33 cellular contexts compared by ENCODE assay signal in the genomic region with DNA sequence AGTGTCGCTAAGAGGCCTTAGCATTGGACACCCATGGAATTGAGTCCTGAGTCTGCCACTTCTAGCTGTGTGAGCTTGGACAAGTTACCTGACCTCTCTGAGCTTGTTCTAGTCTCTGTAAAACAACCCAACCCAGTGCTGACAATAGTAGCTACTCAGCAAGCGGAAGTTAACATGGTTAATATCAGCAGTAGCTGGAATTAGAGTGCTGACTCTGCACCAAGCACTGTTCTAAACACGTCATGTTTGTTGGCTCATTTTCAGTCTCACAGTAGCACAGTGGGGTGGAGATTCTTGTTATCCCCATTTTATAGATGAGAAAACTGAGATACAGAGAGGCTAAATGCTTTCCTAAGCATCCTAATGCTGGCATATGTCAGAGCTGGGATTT. TPM values are rescaled to one million over a fixed set of nuclear protein-coding genes. Genes with fewer than 3 reads are reported as not detected.
DNase-seq lines count a peak whose midpoint lies in the region; ATAC-seq, FAIRE-seq and TF ChIP-seq lines count a peak whose summit lies in the region.
"Had no signal": no experiment of that assay in that cellular context is flagged by ENCODE, and none has a peak within 500 bp of the region (broad histone marks: within the 10 kb centered on the region; RNA-seq: fewer than 3 reads in every experiment).

No MANE protein-coding gene starts in this region.

- no peak for TF ChIP-seq POLR2A in upper lobe of left lung (IDR thresholded peaks at IDR 0.05)

- TF ChIP-seq CTCF in left ventricle myocardium inferior (IDR thresholded peaks at IDR 0.05; ENCODE audit: borderline replicate concordance) (no peak), bronchial epithelial cell (IDR thresholded peaks at IDR 0.05; ENCODE audit: insufficient read depth, low read length, severe bottlenecking) (no peak), upper lobe of left lung (IDR thresholded peaks at IDR 0.05) (no peak)

- DNase-seq in Right ventricle myocardium superior, result no peak
- no peak for DNase-seq in left ventricle myocardium inferior
- DNase-seq in bronchial epithelial cell (ENCODE audit: low read depth), result no peak
- DNase-seq in left lobe of liver (ENCODE audit: low spot score), result no peak
- DNase-seq in upper lobe of left lung, result no peak
- no peak for DNase-seq in amniotic stem cell (lab: John Stamatoyannopoulos, UW)
- no peak for DNase-seq in DMS53 (lab: John Stamatoyannopoulos, UW)
- DNase-seq in GM19238 (ENCODE audit: insufficient read length, low spot score), result no peak
- DNase-seq: activated CD4-positive, alpha-beta T cell treated with anti-CD3 and anti-CD28 coated beads for 4 hours; activated gamma-delta T cell treated with Interleukin-2 at 50 U/mL for 16 hours; activated T-cell treated with anti-CD3 and anti-CD28 coated beads, Interleukin-2, amount 50 U/mL, for 4 hours; AML-193; CD4-positive, alpha-beta memory T cell; central memory CD4-positive, alpha-beta T cell; dermis blood vessel endothelial cell; foreskin melanocyte; GM23248; kidney; NCI-H1417; NCI-H2081; NCI-H526; pancreas; SIG-M5; stimulated activated CD4-positive, alpha-beta T cell treated with anti-CD3 and anti-CD28 coated beads, Interleukin-1b, Interleukin-23, amount 100 ng/mL, for 48 hours; SW 1271; T-helper 9 cell had no signal

- intact Hi-C loops in Right ventricle myocardium superior (cut with DNase I) (no loop called here), left ventricle myocardium inferior (cut with micrococcal nuclease) (no loop called here)

- H3K9me3 ChIP-seq in left ventricle myocardium inferior (replicated peaks) (peaks cover 26% of the 10 kb centered on the region), upper lobe of left lung (peaks cover 0 to 10% (median 0%) of the 10 kb centered on the region in 4 donors)
- H3K9me3 ChIP-seq: pancreas, thoracic aorta had no signal

- H3K27me3 ChIP-seq in left ventricle myocardium inferior (ENCODE audit: low read depth), result no peaks in the 10 kb centered on the region
- no peaks in the 10 kb centered on the region for H3K27me3 ChIP-seq in bronchial epithelial cell (ENCODE audit: control insufficient read depth, insufficient read depth, low read length)
- H3K27me3 ChIP-seq in upper lobe of left lung, result no peaks in the 10 kb centered on the region
- H3K27me3 ChIP-seq: esophagus muscularis mucosa, pancreas had no signal

- 54 to 56% methylated on average over 3 of the region's 3 CpGs for WGBS in upper lobe of left lung, 2 donors

- ATAC-seq in Right ventricle myocardium superior (ENCODE audit: poor library complexity) (peak; percentile 70), left lobe of liver (peak; percentile 58), upper lobe of left lung (ENCODE audit: low FRiP score in 2 of 2) (peak; percentile 51 to 62)
- ATAC-seq: activated T-cell treated with anti-CD3 and anti-CD28 coated beads, Interleukin-2, amount 50 U/mL, for 4 hours; Panc1 had no signal

- TF ChIP-seq EP300 in upper lobe of left lung (IDR thresholded peaks at IDR 0.05), result no peak

- FAIRE-seq in bronchial epithelial cell (lab: Jason Lieb, UNC), result peak; percentile 85
- FAIRE-seq: astrocyte, D721Med, kidney, pancreas had no signal

- H3K4me1 ChIP-seq in left ventricle myocardium inferior (peaks cover 14% of the 10 kb centered on the region), upper lobe of left lung (peaks cover 8 to 16% (median 12%) of the 10 kb centered on the region in 4 donors)
- H3K4me1 ChIP-seq: pancreas had no signal

- H3K27ac ChIP-seq in left ventricle myocardium inferior (replicated peaks), result no peak overlapping the region
- peak overlapping the region in 2 of 4 donors; percentile 5 to 62 for H3K27ac ChIP-seq in upper lobe of left lung
- H3K27ac ChIP-seq: esophagus muscularis mucosa, GM23248, pancreas, thoracic aorta, VCaP had no signal

- H3K36me3 ChIP-seq in left ventricle myocardium inferior (no peaks in the 10 kb centered on the region), bronchial epithelial cell (ENCODE audit: control insufficient read depth, insufficient read depth, low read length) (no peaks in the 10 kb centered on the region), upper lobe of left lung (no peaks in the 10 kb centered on the region)
- H3K36me3 ChIP-seq: esophagus muscularis mucosa, pancreas, thoracic aorta had no signal

- H3K4me3 ChIP-seq in left ventricle myocardium inferior, result no peak overlapping the region
- H3K4me3 ChIP-seq in bronchial epithelial cell (ENCODE audit: low read depth, low read length), result no peak overlapping the region
- no peak overlapping the region for H3K4me3 ChIP-seq in upper lobe of left lung
- H3K4me3 ChIP-seq: esophagus muscularis mucosa, GM23248, pancreas, smooth muscle cell, thoracic aorta had no signal

RNA-seq across cellular contexts. Expression of a gene that starts 47.5 kb away (rescaled TPM):
- total RNA-seq in Right ventricle myocardium superior (11.0 TPM), left ventricle myocardium inferior (13.8 TPM), bronchial epithelial cell (2.9 and 3.5 TPM in 2 replicates), left lobe of liver (20.2 TPM), upper lobe of left lung (10 to 100 TPM; 19.0 to 88.0 (median 59.7) TPM)
